Comparison of ENCODE assay signal across 9 cellular contexts in the genomic region with DNA sequence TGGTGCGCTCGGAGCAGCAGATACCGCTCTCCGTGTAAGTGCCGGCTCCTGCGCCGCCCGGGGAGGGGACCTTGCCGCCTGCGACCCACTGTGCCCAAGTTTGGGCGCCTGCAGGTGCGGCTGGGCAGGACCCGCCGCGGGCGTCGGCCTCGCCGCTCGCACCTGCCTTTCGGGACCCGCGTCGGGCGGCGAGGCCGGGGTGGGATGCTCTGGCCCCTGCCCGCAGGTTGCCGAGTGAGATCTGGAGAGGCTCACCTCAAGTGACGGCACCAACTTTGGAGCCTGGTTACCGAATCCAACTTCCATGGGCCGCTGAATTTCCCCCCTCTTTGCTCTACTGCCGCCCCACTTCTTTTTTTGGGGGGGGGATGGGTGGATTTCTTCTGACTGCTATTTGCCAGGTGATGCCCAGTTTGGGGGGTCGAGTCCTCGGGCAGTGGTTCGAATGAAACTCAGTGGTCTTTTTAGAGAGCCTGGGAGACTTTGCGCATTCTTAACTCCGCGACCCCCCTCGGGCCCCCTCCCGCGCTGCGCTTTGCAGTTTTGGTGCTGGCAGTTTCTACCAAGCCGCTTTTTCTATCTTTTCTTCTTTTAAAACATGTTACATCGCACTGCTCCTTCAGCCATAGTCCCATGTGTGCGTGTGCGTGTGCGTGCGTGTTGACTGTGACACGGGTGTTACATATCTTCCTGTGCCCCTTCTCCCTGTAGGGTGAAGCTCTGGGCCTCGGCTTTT. TPM values are rescaled to one million over a fixed set of nuclear protein-coding genes. Genes with fewer than 3 reads are reported as not detected.
DNase-seq lines count a peak whose midpoint lies in the region; ATAC-seq and TF ChIP-seq lines count a peak whose summit lies in the region.
"Had no signal": no experiment of that assay in that cellular context is flagged by ENCODE, and none has a peak within 500 bp of the region (broad histone marks: within the 10 kb centered on the region; RNA-seq: fewer than 3 reads in every experiment).

No MANE protein-coding gene starts in this region.

- 3 to 4% methylated on average over 36 to 38 of the region's 51 CpGs for WGBS in upper lobe of left lung, 2 donors

- H3K4me3 ChIP-seq in dorsolateral prefrontal cortex (peak overlapping the region; percentile 26 to 79 (median 62)), muscle layer of colon (ENCODE audit: low read depth in 1 of 2, low read length in 2 of 2) (peak overlapping the region; percentile 54 to 78), upper lobe of left lung (peak overlapping the region; percentile 28 to 64 (median 57))
- H3K4me3 ChIP-seq: SK-N-MC had no signal

- H3K27ac Mint-ChIP-seq in activated naive CD8-positive, alpha-beta T cell: no peak overlapping the region
- H3K27ac Mint-ChIP-seq in activated naive CD8-positive, alpha-beta T cell treated with anti-CD3 and anti-CD28 coated beads, Interleukin-2, amount 50 U/mL, for 24 hours: no peak overlapping the region
- H3K27ac Mint-ChIP-seq in immature natural killer cell: no peak overlapping the region
- H3K27ac Mint-ChIP-seq in natural killer cell: no peak overlapping the region

- H3K9me3 ChIP-seq in muscle layer of colon (ENCODE audit: low read length) (no peaks in the 10 kb centered on the region), upper lobe of left lung (no peaks in the 10 kb centered on the region)

- DNase-seq in activated naive CD8-positive, alpha-beta T cell treated with anti-CD3 and anti-CD28 coated beads, Interleukin-2, amount 50 U/mL, for 24 hours: no peak
- no peak for DNase-seq in dorsolateral prefrontal cortex
- DNase-seq in upper lobe of left lung: peak in 1 of 2 donors; percentile 55
- DNase-seq in immature natural killer cell: no peak
- DNase-seq in NCI-H1092 treated with DMSO at 0.1 percent for 48 hours (lab: John Stamatoyannopoulos, UW): no peak
- DNase-seq in natural killer cell: no peak

- H3K36me3 ChIP-seq in muscle layer of colon (ENCODE audit: insufficient read depth, low read length) (no peaks in the 10 kb centered on the region), upper lobe of left lung (no peaks in the 10 kb centered on the region)

- TF ChIP-seq POLR2A in upper lobe of left lung (IDR thresholded peaks at IDR 0.05): no peak

- H3K27me3 Mint-ChIP-seq in activated naive CD8-positive, alpha-beta T cell: peaks cover 24% of the 10 kb centered on the region
- peaks cover 45% of the 10 kb centered on the region for H3K27me3 Mint-ChIP-seq in activated naive CD8-positive, alpha-beta T cell treated with anti-CD3 and anti-CD28 coated beads, Interleukin-2, amount 50 U/mL, for 24 hours
- H3K27me3 Mint-ChIP-seq in immature natural killer cell (ENCODE audit: low read depth in 3 of 3) (peaks cover 13 to 19% (median 13%) of the 10 kb centered on the region in 3 donors), natural killer cell (ENCODE audit: low read depth in 2 of 2) (peaks cover 37 to 60% of the 10 kb centered on the region in 2 donors)

- TF ChIP-seq EP300 in upper lobe of left lung (IDR thresholded peaks at IDR 0.05): no peak

- no peaks in the 10 kb centered on the region for H3K9me3 Mint-ChIP-seq in activated naive CD8-positive, alpha-beta T cell (ENCODE audit: low read depth)
- no peaks in the 10 kb centered on the region for H3K9me3 Mint-ChIP-seq in activated naive CD8-positive, alpha-beta T cell treated with anti-CD3 and anti-CD28 coated beads, Interleukin-2, amount 50 U/mL, for 24 hours
- H3K9me3 Mint-ChIP-seq in immature natural killer cell (no peaks in the 10 kb centered on the region), natural killer cell (no peaks in the 10 kb centered on the region)

- peak overlapping the region; percentile 59 for H3K4me3 Mint-ChIP-seq in activated naive CD8-positive, alpha-beta T cell
- no peak overlapping the region for H3K4me3 Mint-ChIP-seq in activated naive CD8-positive, alpha-beta T cell treated with anti-CD3 and anti-CD28 coated beads, Interleukin-2, amount 50 U/mL, for 24 hours
- H3K4me3 Mint-ChIP-seq in immature natural killer cell (peak overlapping the region in 1 of 5 donors; percentile 27), natural killer cell (no peak overlapping the region)

- H3K4me1 ChIP-seq in muscle layer of colon (ENCODE audit: insufficient read depth, low read length): peaks cover 15% of the 10 kb centered on the region
- H3K4me1 ChIP-seq in upper lobe of left lung: peaks cover 3 to 32% (median 11%) of the 10 kb centered on the region in 4 donors

- peaks cover 4% of the 10 kb centered on the region for H3K4me1 Mint-ChIP-seq in activated naive CD8-positive, alpha-beta T cell (ENCODE audit: low read depth)
- peaks cover 3% of the 10 kb centered on the region for H3K4me1 Mint-ChIP-seq in activated naive CD8-positive, alpha-beta T cell treated with anti-CD3 and anti-CD28 coated beads, Interleukin-2, amount 50 U/mL, for 24 hours
- peaks cover 0 to 4% of the 10 kb centered on the region in 2 donors for H3K4me1 Mint-ChIP-seq in immature natural killer cell
- H3K4me1 Mint-ChIP-seq in natural killer cell: no peaks in the 10 kb centered on the region

- H3K27ac ChIP-seq in dorsolateral prefrontal cortex (peak overlapping the region in 50 of 59 donors; percentile 1 to 82 (median 64)), muscle layer of colon (ENCODE audit: low read depth, low read length) (peak overlapping the region; percentile 46), upper lobe of left lung (peak overlapping the region in 2 of 4 donors; percentile 18 to 58)
- H3K27ac ChIP-seq: SK-N-MC had no signal

- intact Hi-C loops in dorsolateral prefrontal cortex (cut with DNase I) (loop anchor here (5.0 to 10.0 kb wide), 2 partner anchors 178 to 186 kb away; no protein-coding TSS in a partner anchor), natural killer cell (cut with micrococcal nuclease) (no loop called here)

- ATAC-seq in activated naive CD8-positive, alpha-beta T cell treated with anti-CD3 and anti-CD28 coated beads, Interleukin-2, amount 50 U/mL, for 24 hours: no peak
- ATAC-seq in upper lobe of left lung (ENCODE audit: low FRiP score in 2 of 2): no peak
- no peak for ATAC-seq in natural killer cell

- H3K27me3 ChIP-seq in dorsolateral prefrontal cortex (peaks cover 0 to 42% (median 10%) of the 10 kb centered on the region in 45 donors), muscle layer of colon (ENCODE audit: control insufficient read depth in 1 of 2, insufficient read depth in 2 of 2, low read length in 2 of 2) (peaks cover 0 to 18% of the 10 kb centered on the region in 2 donors), upper lobe of left lung (peaks cover 0 to 18% (median 5%) of the 10 kb centered on the region in 4 donors)

- H3K36me3 Mint-ChIP-seq in activated naive CD8-positive, alpha-beta T cell: no peaks in the 10 kb centered on the region
- H3K36me3 Mint-ChIP-seq in activated naive CD8-positive, alpha-beta T cell treated with anti-CD3 and anti-CD28 coated beads, Interleukin-2, amount 50 U/mL, for 24 hours (ENCODE audit: low read depth): no peaks in the 10 kb centered on the region
- H3K36me3 Mint-ChIP-seq in immature natural killer cell (peaks cover 0 to 4% (median 3%) of the 10 kb centered on the region in 3 donors), natural killer cell (no peaks in the 10 kb centered on the region)

- H3K9ac ChIP-seq in muscle layer of colon (ENCODE audit: low read length): peak overlapping the region; percentile 57

- TF ChIP-seq CTCF in dorsolateral prefrontal cortex (IDR thresholded peaks at IDR 0.05 in 54 of 56, conservative IDR thresholded peaks at IDR 0.05 in 2 of 56; ENCODE audit: low read depth in 1 of 56, partially characterized antibody in 56 of 56) (no peak), upper lobe of left lung (IDR thresholded peaks at IDR 0.05) (no peak), natural killer cell (IDR thresholded peaks at IDR 0.05) (no peak)

RNA-seq across cellular contexts. Expression of a gene that starts 0.6 kb away (rescaled TPM):
- total RNA-seq in dorsolateral prefrontal cortex: 100 to 1,000 TPM in 6 of 120 experiments, 10 to 100 TPM in 114; 37.4 to 106 (median 75.7) TPM
- 10 to 100 TPM in 1 of 6 donors, 1 to 10 TPM in 5; 2.9 to 16.8 (median 4.9) TPM for total RNA-seq in upper lobe of left lung
- polyA plus RNA-seq in immature natural killer cell: 1 to 10 TPM in 1 of 3 donors, under 1 TPM in 2; 0.39 to 4.6 (median 0.77) TPM
- total RNA-seq in natural killer cell: under 1 TPM in 1 of 3 donors, not detected in 2; 0.49 TPM
